ENCODE assay signal across 25 cellular contexts in genomic region chr5:110099562-110099961, GRCh38.
"Had no signal": no experiment of that assay in that cellular context is flagged by ENCODE, and none has a peak within 500 bp of the region (broad histone marks: within the 10 kb centered on the region; RNA-seq: fewer than 3 reads in every experiment).

No MANE protein-coding gene starts in this region.

- H3K4me2 ChIP-seq: neural progenitor cell had no signal

- H3K36me3 ChIP-seq: esophagus muscularis mucosa, heart left ventricle, neural progenitor cell, pancreas, tibial artery, upper lobe of left lung, vagina had no signal

- H3K9me3 Mint-ChIP-seq: effector memory CD8-positive, alpha-beta T cell; natural killer cell treated with Interleukin-12 subunit alpha and Interleukin-12 subunit beta and Interleukin-15 and Interleukin-18, amount 100 ng/mL, for 72 hours; stimulated activated memory B cell treated with anti-CD40 and anti-IgM and Interleukin-4, amounts not matched to agents 10 μg/mL and 1 μg/mL and 100 μg/mL, for 72 hours had no signal

- H3K27me3 Mint-ChIP-seq: progenitor cell of endocrine pancreas; stimulated activated naive CD8-positive, alpha-beta T cell treated with anti-CD3 and anti-CD28 coated beads, Interleukin-15, Interleukin-2, amounts not matched to agents 100 ng/mL and 50 ng/mL, for 24 hours had no signal

- H3K27ac ChIP-seq: epithelial cell of prostate, esophagus muscularis mucosa, foreskin keratinocyte, heart left ventricle, neural progenitor cell, pancreas, tibial artery, upper lobe of left lung, vagina had no signal

- H3K4me1 ChIP-seq: esophagus muscularis mucosa, foreskin keratinocyte, heart left ventricle, pancreas, upper lobe of left lung, vagina had no signal

- H2AFZ ChIP-seq: neural progenitor cell had no signal

- FAIRE-seq: pancreas had no signal

- H3K9ac ChIP-seq: neural progenitor cell had no signal

- H3K27me3 ChIP-seq: esophagus muscularis mucosa, neural progenitor cell, pancreas, tibial artery, upper lobe of left lung, vagina had no signal

- DNase-seq: cortex of kidney; effector memory CD8-positive, alpha-beta T cell; foreskin keratinocyte; heart left ventricle; hippocampal formation; left colon; left ventricle myocardium superior; mesendoderm; nucleus accumbens; pancreas; right cardiac atrium; stimulated activated CD4-positive, alpha-beta T cell treated with anti-CD3 and anti-CD28 coated beads, Interleukin-15, amount 100 ng/mL, for 24 hours; stimulated activated CD4-positive, alpha-beta T cell treated with anti-CD3 and anti-CD28 coated beads, Interleukin-1b, Interleukin-23, amount 100 ng/mL, for 48 hours; stimulated activated CD4-positive, alpha-beta T cell treated with anti-CD3 and anti-CD28 coated beads, Interleukin-4, amount 100 ng/mL, for 24 hours; tibial artery; upper lobe of left lung had no signal

- H3K4me3 Mint-ChIP-seq: effector memory CD8-positive, alpha-beta T cell; natural killer cell treated with Interleukin-12 subunit alpha and Interleukin-12 subunit beta and Interleukin-15 and Interleukin-18, amount 100 ng/mL, for 72 hours; neural progenitor cell; stimulated activated memory B cell treated with anti-CD40 and anti-IgM and Interleukin-4, amounts not matched to agents 10 μg/mL and 1 μg/mL and 100 μg/mL, for 72 hours; stimulated activated naive CD8-positive, alpha-beta T cell treated with anti-CD3 and anti-CD28 coated beads, Interleukin-15, Interleukin-2, amounts not matched to agents 100 ng/mL and 50 ng/mL, for 24 hours had no signal

- H3K36me3 Mint-ChIP-seq: natural killer cell treated with Interleukin-12 subunit alpha and Interleukin-12 subunit beta and Interleukin-15 and Interleukin-18, amount 100 ng/mL, for 72 hours; stimulated activated memory B cell treated with anti-CD40 and anti-IgM and Interleukin-4, amounts not matched to agents 10 μg/mL and 1 μg/mL and 100 μg/mL, for 72 hours had no signal

- H3K27ac Mint-ChIP-seq: effector memory CD8-positive, alpha-beta T cell; natural killer cell treated with Interleukin-12 subunit alpha and Interleukin-12 subunit beta and Interleukin-15 and Interleukin-18, amount 100 ng/mL, for 72 hours; neural progenitor cell; progenitor cell of endocrine pancreas; stimulated activated memory B cell treated with anti-CD40 and anti-IgM and Interleukin-4, amounts not matched to agents 10 μg/mL and 1 μg/mL and 100 μg/mL, for 72 hours; stimulated activated naive CD8-positive, alpha-beta T cell treated with anti-CD3 and anti-CD28 coated beads, Interleukin-15, Interleukin-2, amounts not matched to agents 100 ng/mL and 50 ng/mL, for 24 hours had no signal

- H3K4me1 Mint-ChIP-seq: stimulated activated memory B cell treated with anti-CD40 and anti-IgM and Interleukin-4, amounts not matched to agents 10 μg/mL and 1 μg/mL and 100 μg/mL, for 72 hours had no signal

- H3K9me3 ChIP-seq: esophagus muscularis mucosa, heart left ventricle, pancreas, tibial artery, upper lobe of left lung, vagina had no signal

- H3K4me3 ChIP-seq: esophagus muscularis mucosa, heart left ventricle, lung, neural progenitor cell, pancreas, tibial artery, upper lobe of left lung, vagina had no signal
